1 cellular context compared by ENCODE assay signal in the genomic region with DNA sequence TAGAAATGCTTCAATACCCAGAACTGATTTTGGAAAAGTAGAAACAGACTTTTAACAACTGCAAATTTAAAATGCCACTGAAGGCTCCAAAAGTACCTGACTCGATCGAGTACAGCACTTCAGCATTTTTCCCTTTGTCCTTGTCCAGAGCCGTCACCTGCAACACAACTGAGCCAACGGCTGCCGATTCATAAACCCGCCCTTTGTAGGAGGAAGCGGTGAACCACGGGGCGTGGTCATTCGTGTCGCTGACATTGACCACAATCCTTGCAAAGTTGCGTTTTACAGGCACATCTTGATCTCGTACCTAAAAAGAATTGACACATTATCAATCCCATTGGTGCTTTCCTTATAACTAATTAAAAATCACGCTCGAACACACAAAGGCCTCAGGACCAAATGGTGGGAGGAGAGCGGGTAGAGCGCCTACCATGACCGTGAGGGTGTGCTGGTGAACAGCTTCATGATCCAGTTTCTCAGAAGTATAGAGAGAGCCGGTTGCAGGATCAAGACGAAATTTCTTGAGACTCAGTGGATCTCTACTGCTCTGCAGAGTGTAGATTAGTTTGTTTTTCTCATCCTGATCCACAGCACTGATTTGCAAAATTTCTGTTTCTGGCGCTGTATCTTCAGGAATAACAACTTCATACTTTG.
TF ChIP-seq lines count a peak whose summit lies in the region.

No MANE protein-coding gene starts in this region.

TF ChIP-seq in SK-N-SH, 30 proteins besides CTCF, POLR2A, EP300 and RAD21 (continued from another document):
- TF ChIP-seq FOSL2 (IDR thresholded peaks at IDR 0.05; ENCODE audit: borderline replicate concordance, low read depth) (no peak), RXRA (IDR thresholded peaks at IDR 0.05; ENCODE audit: borderline replicate concordance, low read depth) (no peak), GABPA (IDR thresholded peaks at IDR 0.05; ENCODE audit: low read depth) (no peak), NRF1 (IDR thresholded peaks at IDR 0.05; ENCODE audit: low read depth, low read length) (no peak), SIN3A (IDR thresholded peaks at IDR 0.05; ENCODE audit: borderline replicate concordance, low read depth, low read length) (no peak)
- TF ChIP-seq, protein P1, sequence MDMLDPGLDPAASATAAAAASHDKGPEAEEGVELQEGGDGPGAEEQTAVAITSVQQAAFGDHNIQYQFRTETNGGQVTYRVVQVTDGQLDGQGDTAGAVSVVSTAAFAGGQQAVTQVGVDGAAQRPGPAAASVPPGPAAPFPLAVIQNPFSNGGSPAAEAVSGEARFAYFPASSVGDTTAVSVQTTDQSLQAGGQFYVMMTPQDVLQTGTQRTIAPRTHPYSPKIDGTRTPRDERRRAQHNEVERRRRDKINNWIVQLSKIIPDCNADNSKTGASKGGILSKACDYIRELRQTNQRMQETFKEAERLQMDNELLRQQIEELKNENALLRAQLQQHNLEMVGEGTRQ (IDR thresholded peaks at IDR 0.05; ENCODE audit: borderline replicate concordance, low read depth, low read length) = no peak
- TF ChIP-seq, protein P2, sequence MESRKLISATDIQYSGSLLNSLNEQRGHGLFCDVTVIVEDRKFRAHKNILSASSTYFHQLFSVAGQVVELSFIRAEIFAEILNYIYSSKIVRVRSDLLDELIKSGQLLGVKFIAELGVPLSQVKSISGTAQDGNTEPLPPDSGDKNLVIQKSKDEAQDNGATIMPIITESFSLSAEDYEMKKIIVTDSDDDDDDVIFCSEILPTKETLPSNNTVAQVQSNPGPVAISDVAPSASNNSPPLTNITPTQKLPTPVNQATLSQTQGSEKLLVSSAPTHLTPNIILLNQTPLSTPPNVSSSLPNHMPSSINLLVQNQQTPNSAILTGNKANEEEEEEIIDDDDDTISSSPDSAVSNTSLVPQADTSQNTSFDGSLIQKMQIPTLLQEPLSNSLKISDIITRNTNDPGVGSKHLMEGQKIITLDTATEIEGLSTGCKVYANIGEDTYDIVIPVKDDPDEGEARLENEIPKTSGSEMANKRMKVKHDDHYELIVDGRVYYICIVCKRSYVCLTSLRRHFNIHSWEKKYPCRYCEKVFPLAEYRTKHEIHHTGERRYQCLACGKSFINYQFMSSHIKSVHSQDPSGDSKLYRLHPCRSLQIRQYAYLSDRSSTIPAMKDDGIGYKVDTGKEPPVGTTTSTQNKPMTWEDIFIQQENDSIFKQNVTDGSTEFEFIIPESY (IDR thresholded peaks at IDR 0.05; ENCODE audit: borderline replicate concordance, low read depth) = no peak
